ENCODE assay signal across 9 cellular contexts in the genomic region with DNA sequence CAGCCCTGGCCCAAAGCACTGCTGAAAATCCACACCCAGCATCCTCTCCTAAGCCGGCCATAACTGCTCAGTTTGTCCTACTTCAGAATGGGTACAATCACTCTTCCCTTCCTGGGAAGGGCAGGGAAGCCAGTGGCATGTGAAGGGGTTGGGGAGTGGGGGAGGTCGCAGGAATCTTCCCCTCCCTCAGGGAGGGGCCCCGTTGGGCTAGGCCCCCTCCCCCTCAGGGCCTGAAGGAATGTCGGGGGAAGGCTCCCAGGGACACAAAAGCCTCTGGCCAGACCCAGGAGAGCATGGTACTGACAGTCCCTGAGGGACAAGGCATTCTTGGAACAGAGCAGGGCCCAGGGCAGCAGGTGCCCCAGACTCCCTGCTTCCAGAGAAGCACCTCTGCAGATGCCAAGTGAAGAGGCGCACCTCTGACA. TPM values are rescaled to one million over a fixed set of nuclear protein-coding genes. Genes with fewer than 3 reads are reported as not detected.
DNase-seq lines count a peak whose midpoint lies in the region; ATAC-seq, FAIRE-seq and TF ChIP-seq lines count a peak whose summit lies in the region.
"Had no signal": no experiment of that assay in that cellular context is flagged by ENCODE, and none has a peak within 500 bp of the region (broad histone marks: within the 10 kb centered on the region; RNA-seq: fewer than 3 reads in every experiment).

No MANE protein-coding gene starts in this region.

- peaks cover 8 to 22% of the 10 kb centered on the region in 2 donors for H3K4me1 ChIP-seq in kidney (ENCODE audit: control insufficient read depth in 1 of 2, insufficient read depth in 1 of 2, low read depth in 1 of 2, low read length in 2 of 2)

- no peak for FAIRE-seq in kidney (lab: Jason Lieb, UNC)
- FAIRE-seq: G401.6 had no signal

- DNase-seq in activated CD4-positive, alpha-beta T cell treated with anti-CD3 and anti-CD28 coated beads, Interleukin-2, amount 10 ng/mL, durations not matched to agents 7 days and 5 days, result no peak
- DNase-seq in activated CD4-positive, alpha-beta T cell treated with anti-CD3 and anti-CD28 coated beads, Interleukin-2, amount 50 U/mL, for 4 hours, result no peak
- DNase-seq in activated naive CD8-positive, alpha-beta T cell treated with anti-CD3 and anti-CD28 coated beads, Interleukin-2, amount 50 U/mL, for 24 hours, result no peak
- DNase-seq in kidney (no peak), NCI-H1930 (lab: John Stamatoyannopoulos, UW) (no peak), ecto neural progenitor cell (ENCODE audit: low spot score) (no peak), EL (no peak)

- peak overlapping the region; percentile 91 for H3K27ac Mint-ChIP-seq in activated CD4-positive, alpha-beta T cell treated with anti-CD3 and anti-CD28 coated beads, Interleukin-2, amount 10 ng/mL, durations not matched to agents 7 days and 5 days
- H3K27ac Mint-ChIP-seq in activated naive CD8-positive, alpha-beta T cell treated with anti-CD3 and anti-CD28 coated beads, Interleukin-2, amount 50 U/mL, for 24 hours, result peak overlapping the region; percentile 88

- H3K4me1 Mint-ChIP-seq in activated CD4-positive, alpha-beta T cell treated with anti-CD3 and anti-CD28 coated beads, Interleukin-2, amount 10 ng/mL, durations not matched to agents 7 days and 5 days, result peaks cover 55% of the 10 kb centered on the region
- peaks cover 48% of the 10 kb centered on the region for H3K4me1 Mint-ChIP-seq in activated naive CD8-positive, alpha-beta T cell treated with anti-CD3 and anti-CD28 coated beads, Interleukin-2, amount 50 U/mL, for 24 hours

- H3K4me3 Mint-ChIP-seq in activated CD4-positive, alpha-beta T cell treated with anti-CD3 and anti-CD28 coated beads, Interleukin-2, amount 10 ng/mL, durations not matched to agents 7 days and 5 days, result peak overlapping the region; percentile 94
- peak overlapping the region; percentile 100 for H3K4me3 Mint-ChIP-seq in activated naive CD8-positive, alpha-beta T cell treated with anti-CD3 and anti-CD28 coated beads, Interleukin-2, amount 50 U/mL, for 24 hours

- peaks cover 16 to 33% of the 10 kb centered on the region in 2 donors for H3K36me3 ChIP-seq in kidney (ENCODE audit: control insufficient read depth in 1 of 2, insufficient read depth in 2 of 2, low read length in 2 of 2)

- intact Hi-C loops in kidney (cut with DNase I), result no loop called here

- no peaks in the 10 kb centered on the region for H3K9me3 Mint-ChIP-seq in activated CD4-positive, alpha-beta T cell treated with anti-CD3 and anti-CD28 coated beads, Interleukin-2, amount 10 ng/mL, durations not matched to agents 7 days and 5 days
- H3K9me3 Mint-ChIP-seq in activated naive CD8-positive, alpha-beta T cell treated with anti-CD3 and anti-CD28 coated beads, Interleukin-2, amount 50 U/mL, for 24 hours, result no peaks in the 10 kb centered on the region

- H3K27ac ChIP-seq in kidney (ENCODE audit: low read depth in 2 of 2, low read length in 2 of 2) (peak overlapping the region; percentile 81 to 83), temporal lobe (ENCODE audit: low read depth, low read length) (peak overlapping the region; percentile 92)

- peaks cover 49% of the 10 kb centered on the region for H3K36me3 Mint-ChIP-seq in activated CD4-positive, alpha-beta T cell treated with anti-CD3 and anti-CD28 coated beads, Interleukin-2, amount 10 ng/mL, durations not matched to agents 7 days and 5 days (ENCODE audit: low read depth)
- peaks cover 47% of the 10 kb centered on the region for H3K36me3 Mint-ChIP-seq in activated naive CD8-positive, alpha-beta T cell treated with anti-CD3 and anti-CD28 coated beads, Interleukin-2, amount 50 U/mL, for 24 hours (ENCODE audit: low read depth)

- no peaks in the 10 kb centered on the region for H3K9me3 ChIP-seq in kidney (ENCODE audit: control insufficient read depth in 1 of 2, low read length in 2 of 2)

- POLR2A ChIA-PET in activated CD4-positive, alpha-beta T cell treated with anti-CD3 and anti-CD28 coated beads, Interleukin-2, amount 10 ng/mL, durations not matched to agents 7 days and 5 days (lab: Charles Lee), result interaction anchor here (0.6 kb wide), 1 partner anchor 650 kb away, joined by 4 read pairs; no protein-coding TSS in a partner anchor

- peak overlapping the region; percentile 68 to 78 for H3K4me3 ChIP-seq in kidney (ENCODE audit: low read length in 2 of 2)

- peak overlapping the region; percentile 1 to 77 for H3K9ac ChIP-seq in kidney (ENCODE audit: low read length in 2 of 2)

- no peak for ATAC-seq in activated naive CD8-positive, alpha-beta T cell treated with anti-CD3 and anti-CD28 coated beads, Interleukin-2, amount 50 U/mL, for 24 hours

- no peak for TF ChIP-seq CTCF in kidney (IDR thresholded peaks at IDR 0.05; ENCODE audit: borderline replicate concordance, extremely low read depth, insufficient read depth)

- H3K27me3 Mint-ChIP-seq in activated CD4-positive, alpha-beta T cell treated with anti-CD3 and anti-CD28 coated beads, Interleukin-2, amount 10 ng/mL, durations not matched to agents 7 days and 5 days, result no peaks in the 10 kb centered on the region
- no peaks in the 10 kb centered on the region for H3K27me3 Mint-ChIP-seq in activated naive CD8-positive, alpha-beta T cell treated with anti-CD3 and anti-CD28 coated beads, Interleukin-2, amount 50 U/mL, for 24 hours

- CTCF ChIA-PET in activated CD4-positive, alpha-beta T cell treated with anti-CD3 and anti-CD28 coated beads, Interleukin-2, amount 10 ng/mL, durations not matched to agents 7 days and 5 days (lab: Charles Lee), result interaction anchor here (1.0 to 1.5 kb wide), 3 partner anchors 8 to 24 kb away, joined by 3 to 5 read pairs (median 4); partner anchors contain the start of genes CDC20, MED8 and SZT2

RNA-seq across cellular contexts. Expression of gene ELOVL1, which starts 1.2 kb away (rescaled TPM):
- total RNA-seq in activated CD4-positive, alpha-beta T cell treated with anti-CD3 and anti-CD28 coated beads, Interleukin-2, amount 10 ng/mL, durations not matched to agents 7 days and 5 days, result 10 to 100 TPM; 77.1 to 85.0 TPM
- total RNA-seq in kidney (85.1 TPM), temporal lobe (5.7 TPM)
- polyA plus RNA-seq in kidney (ENCODE audit: insufficient read depth, low read depth, low replicate concordance), result 86.0 TPM

RNA-seq across cellular contexts. Expression of gene CDC20, which starts 7.8 kb away (rescaled TPM):
- 100 to 1,000 TPM; 176 to 188 TPM for total RNA-seq in activated CD4-positive, alpha-beta T cell treated with anti-CD3 and anti-CD28 coated beads, Interleukin-2, amount 10 ng/mL, durations not matched to agents 7 days and 5 days
- total RNA-seq in kidney (2.7 TPM), temporal lobe (2.7 TPM)
- polyA plus RNA-seq in kidney (ENCODE audit: insufficient read depth, low read depth, low replicate concordance), result 3.9 TPM

RNA-seq across cellular contexts. Expression of gene MED8, which starts 23.0 kb away (rescaled TPM):
- total RNA-seq in activated CD4-positive, alpha-beta T cell treated with anti-CD3 and anti-CD28 coated beads, Interleukin-2, amount 10 ng/mL, durations not matched to agents 7 days and 5 days, result 10 to 100 TPM; 30.2 to 33.3 TPM
- 36.5 TPM for total RNA-seq in kidney
- 44.3 TPM for polyA plus RNA-seq in kidney (ENCODE audit: insufficient read depth, low read depth, low replicate concordance)
- total RNA-seq in temporal lobe, result 13.0 TPM

RNA-seq across cellular contexts. Expression of gene SZT2, which starts 23.1 kb away (rescaled TPM):
- 10 to 100 TPM; 66.6 to 74.3 TPM for total RNA-seq in activated CD4-positive, alpha-beta T cell treated with anti-CD3 and anti-CD28 coated beads, Interleukin-2, amount 10 ng/mL, durations not matched to agents 7 days and 5 days
- total RNA-seq in kidney, result 66.8 TPM
- 10.4 TPM for polyA plus RNA-seq in kidney (ENCODE audit: insufficient read depth, low read depth, low replicate concordance)
- total RNA-seq in temporal lobe, result 16.7 TPM

RNA-seq across cellular contexts. Expression of gene MPL, which starts 29.0 kb away (rescaled TPM):
- not detected for total RNA-seq in activated CD4-positive, alpha-beta T cell treated with anti-CD3 and anti-CD28 coated beads, Interleukin-2, amount 10 ng/mL, durations not matched to agents 7 days and 5 days
- total RNA-seq in kidney, result 0.25 TPM
- polyA plus RNA-seq in kidney (ENCODE audit: insufficient read depth, low read depth, low replicate concordance), result not detected
- total RNA-seq in temporal lobe, result not detected

Comparison
In these comparisons a context has a peak if more than half of its experiments do, and no peak if none do; other contexts are left out.
1. RNA of gene ELOVL1, which starts 1.2 kb away (total RNA-seq): 85.1 TPM in kidney (single experiment) and 77.1 to 85.0 TPM in activated CD4-positive, alpha-beta T cell treated with anti-CD3 and anti-CD28 coated beads, Interleukin-2, amount 10 ng/mL, durations not matched to agents 7 days and 5 days; 5.7 TPM in temporal lobe (single experiment); every median in the first group is over 10 times any median in the second.
2. RNA of gene CDC20, which starts 7.8 kb away (total RNA-seq): 176 to 188 TPM in activated CD4-positive, alpha-beta T cell treated with anti-CD3 and anti-CD28 coated beads, Interleukin-2, amount 10 ng/mL, durations not matched to agents 7 days and 5 days; 2.7 TPM in temporal lobe (single experiment) and 2.7 TPM in kidney (single experiment); every median in the first group is over 10 times any median in the second.